ENCODE assay signal across 1 cellular context in the genomic region with DNA sequence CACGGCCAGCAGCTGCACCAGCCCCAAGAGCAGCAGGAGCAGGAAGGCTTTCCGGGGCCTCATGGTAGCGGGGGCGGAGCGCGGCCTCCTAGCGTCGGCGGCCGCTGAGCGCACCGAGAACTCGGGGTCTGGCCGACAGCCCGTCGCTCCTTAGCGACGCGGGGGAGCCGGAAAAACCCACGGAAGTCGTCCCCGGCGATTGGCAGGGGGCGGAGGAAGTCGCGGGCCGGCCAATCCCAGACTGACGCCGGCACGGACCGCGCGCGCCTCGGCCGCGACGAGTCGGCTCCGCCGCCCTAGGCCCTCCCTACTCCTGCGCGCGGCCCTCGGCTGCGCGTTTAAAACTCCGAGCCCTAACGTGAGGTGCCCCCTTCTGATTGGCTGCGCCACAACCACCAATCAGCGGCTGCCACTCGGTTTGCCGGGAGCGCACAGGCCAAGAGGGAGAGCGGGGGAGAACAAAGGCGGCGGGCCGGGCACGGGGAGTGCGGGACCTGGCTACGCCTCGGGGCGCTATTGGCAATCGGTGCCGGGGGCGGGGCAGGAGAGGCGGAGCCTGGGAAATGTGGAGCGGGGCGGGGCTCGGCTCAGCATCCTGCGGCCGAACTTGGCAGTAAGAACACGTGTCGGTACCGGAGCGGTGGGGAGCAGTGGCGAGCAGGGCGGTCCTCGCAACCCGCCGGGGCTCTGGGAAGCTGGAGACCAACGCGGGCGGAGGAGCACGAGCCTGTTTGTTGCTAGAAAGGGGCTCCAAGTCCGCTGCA.
TF ChIP-seq lines count a peak whose summit lies in the region.

A gene with protein sequence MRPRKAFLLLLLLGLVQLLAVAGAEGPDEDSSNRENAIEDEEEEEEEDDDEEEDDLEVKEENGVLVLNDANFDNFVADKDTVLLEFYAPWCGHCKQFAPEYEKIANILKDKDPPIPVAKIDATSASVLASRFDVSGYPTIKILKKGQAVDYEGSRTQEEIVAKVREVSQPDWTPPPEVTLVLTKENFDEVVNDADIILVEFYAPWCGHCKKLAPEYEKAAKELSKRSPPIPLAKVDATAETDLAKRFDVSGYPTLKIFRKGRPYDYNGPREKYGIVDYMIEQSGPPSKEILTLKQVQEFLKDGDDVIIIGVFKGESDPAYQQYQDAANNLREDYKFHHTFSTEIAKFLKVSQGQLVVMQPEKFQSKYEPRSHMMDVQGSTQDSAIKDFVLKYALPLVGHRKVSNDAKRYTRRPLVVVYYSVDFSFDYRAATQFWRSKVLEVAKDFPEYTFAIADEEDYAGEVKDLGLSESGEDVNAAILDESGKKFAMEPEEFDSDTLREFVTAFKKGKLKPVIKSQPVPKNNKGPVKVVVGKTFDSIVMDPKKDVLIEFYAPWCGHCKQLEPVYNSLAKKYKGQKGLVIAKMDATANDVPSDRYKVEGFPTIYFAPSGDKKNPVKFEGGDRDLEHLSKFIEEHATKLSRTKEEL (minus strand): TSS at position 160 of the 764 bp plus-strand sequence. CDS start 97 bp downstream, at position 63.

TF ChIP-seq in HepG2, 621 proteins besides CTCF, POLR2A, EP300 and RAD21 (continued from another document and continues in another):
- TF ChIP-seq, protein P1, sequence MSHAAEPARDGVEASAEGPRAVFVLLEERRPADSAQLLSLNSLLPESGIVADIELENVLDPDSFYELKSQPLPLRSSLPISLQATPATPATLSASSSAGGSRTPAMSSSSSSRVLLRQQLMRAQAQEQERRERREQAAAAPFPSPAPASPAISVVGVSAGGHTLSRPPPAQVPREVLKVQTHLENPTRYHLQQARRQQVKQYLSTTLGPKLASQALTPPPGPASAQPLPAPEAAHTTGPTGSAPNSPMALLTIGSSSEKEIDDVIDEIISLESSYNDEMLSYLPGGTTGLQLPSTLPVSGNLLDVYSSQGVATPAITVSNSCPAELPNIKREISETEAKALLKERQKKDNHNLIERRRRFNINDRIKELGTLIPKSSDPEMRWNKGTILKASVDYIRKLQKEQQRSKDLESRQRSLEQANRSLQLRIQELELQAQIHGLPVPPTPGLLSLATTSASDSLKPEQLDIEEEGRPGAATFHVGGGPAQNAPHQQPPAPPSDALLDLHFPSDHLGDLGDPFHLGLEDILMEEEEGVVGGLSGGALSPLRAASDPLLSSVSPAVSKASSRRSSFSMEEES (CRISPR knock-in tag; IDR thresholded peaks at IDR 0.05), result no peak
- TF ChIP-seq HNRNPUL1 (IDR thresholded peaks at IDR 0.05; ENCODE audit: low read depth, low read length), result peak; percentile 62; the same call in 1 of the 2 replicates
- TF ChIP-seq, protein P2, sequence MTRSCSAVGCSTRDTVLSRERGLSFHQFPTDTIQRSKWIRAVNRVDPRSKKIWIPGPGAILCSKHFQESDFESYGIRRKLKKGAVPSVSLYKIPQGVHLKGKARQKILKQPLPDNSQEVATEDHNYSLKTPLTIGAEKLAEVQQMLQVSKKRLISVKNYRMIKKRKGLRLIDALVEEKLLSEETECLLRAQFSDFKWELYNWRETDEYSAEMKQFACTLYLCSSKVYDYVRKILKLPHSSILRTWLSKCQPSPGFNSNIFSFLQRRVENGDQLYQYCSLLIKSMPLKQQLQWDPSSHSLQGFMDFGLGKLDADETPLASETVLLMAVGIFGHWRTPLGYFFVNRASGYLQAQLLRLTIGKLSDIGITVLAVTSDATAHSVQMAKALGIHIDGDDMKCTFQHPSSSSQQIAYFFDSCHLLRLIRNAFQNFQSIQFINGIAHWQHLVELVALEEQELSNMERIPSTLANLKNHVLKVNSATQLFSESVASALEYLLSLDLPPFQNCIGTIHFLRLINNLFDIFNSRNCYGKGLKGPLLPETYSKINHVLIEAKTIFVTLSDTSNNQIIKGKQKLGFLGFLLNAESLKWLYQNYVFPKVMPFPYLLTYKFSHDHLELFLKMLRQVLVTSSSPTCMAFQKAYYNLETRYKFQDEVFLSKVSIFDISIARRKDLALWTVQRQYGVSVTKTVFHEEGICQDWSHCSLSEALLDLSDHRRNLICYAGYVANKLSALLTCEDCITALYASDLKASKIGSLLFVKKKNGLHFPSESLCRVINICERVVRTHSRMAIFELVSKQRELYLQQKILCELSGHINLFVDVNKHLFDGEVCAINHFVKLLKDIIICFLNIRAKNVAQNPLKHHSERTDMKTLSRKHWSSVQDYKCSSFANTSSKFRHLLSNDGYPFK (CRISPR knock-in tag; IDR thresholded peaks at IDR 0.05; ENCODE audit: borderline replicate concordance), result peak; percentile 72; the same call in 1 of the 2 replicates
- TF ChIP-seq, protein P3, sequence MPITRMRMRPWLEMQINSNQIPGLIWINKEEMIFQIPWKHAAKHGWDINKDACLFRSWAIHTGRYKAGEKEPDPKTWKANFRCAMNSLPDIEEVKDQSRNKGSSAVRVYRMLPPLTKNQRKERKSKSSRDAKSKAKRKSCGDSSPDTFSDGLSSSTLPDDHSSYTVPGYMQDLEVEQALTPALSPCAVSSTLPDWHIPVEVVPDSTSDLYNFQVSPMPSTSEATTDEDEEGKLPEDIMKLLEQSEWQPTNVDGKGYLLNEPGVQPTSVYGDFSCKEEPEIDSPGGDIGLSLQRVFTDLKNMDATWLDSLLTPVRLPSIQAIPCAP (CRISPR knock-in tag; IDR thresholded peaks at IDR 0.05; ENCODE audit: low read depth), result no peak
- peak; percentile 69; the same call in 1 of the 2 replicates for TF ChIP-seq ZMAT3 (CRISPR knock-in tag; conservative IDR thresholded peaks at IDR 0.05)
- TF ChIP-seq TRIM24 (CRISPR knock-in tag; IDR thresholded peaks at IDR 0.05), result no peak
- TF ChIP-seq EHMT2 (IDR thresholded peaks at IDR 0.05; ENCODE audit: borderline replicate concordance, low read depth, low read length), result no peak
- TF ChIP-seq ZNF777 (CRISPR knock-in tag; IDR thresholded peaks at IDR 0.05), result peak; percentile 64; the same call in 1 of the 2 replicates
- TF ChIP-seq NFE2 (CRISPR knock-in tag; IDR thresholded peaks at IDR 0.05), result no peak
- peak; percentile 47; the same call in 1 of the 2 replicates for TF ChIP-seq FOXK1 (CRISPR knock-in tag; IDR thresholded peaks at IDR 0.05; ENCODE audit: borderline replicate concordance, low read depth)
- no peak for TF ChIP-seq FOXA1 (IDR thresholded peaks at IDR 0.05)
- no peak for TF ChIP-seq FOXA1 (CRISPR knock-in tag; IDR thresholded peaks at IDR 0.05)
- TF ChIP-seq ZNF558 (CRISPR knock-in tag; IDR thresholded peaks at IDR 0.05; ENCODE audit: borderline replicate concordance), result peak; percentile 65; the same call in 1 of the 2 replicates
- TF ChIP-seq GZF1 (CRISPR knock-in tag; IDR thresholded peaks at IDR 0.05), result no peak
- TF ChIP-seq NONO (IDR thresholded peaks at IDR 0.05), result no peak
- TF ChIP-seq NONO (CRISPR knock-in tag; conservative IDR thresholded peaks at IDR 0.05), result peak; percentile 86; the same call in 1 of the 2 replicates
- TF ChIP-seq ZNF292 (CRISPR knock-in tag; IDR thresholded peaks at IDR 0.05; ENCODE audit: borderline replicate concordance, low read depth), result peak; percentile 51; the same call in 1 of the 2 replicates
- peak; percentile 28; the same call in 1 of the 2 replicates for TF ChIP-seq ZNF235 (CRISPR knock-in tag; IDR thresholded peaks at IDR 0.05; ENCODE audit: borderline replicate concordance)
- TF ChIP-seq, protein P4, sequence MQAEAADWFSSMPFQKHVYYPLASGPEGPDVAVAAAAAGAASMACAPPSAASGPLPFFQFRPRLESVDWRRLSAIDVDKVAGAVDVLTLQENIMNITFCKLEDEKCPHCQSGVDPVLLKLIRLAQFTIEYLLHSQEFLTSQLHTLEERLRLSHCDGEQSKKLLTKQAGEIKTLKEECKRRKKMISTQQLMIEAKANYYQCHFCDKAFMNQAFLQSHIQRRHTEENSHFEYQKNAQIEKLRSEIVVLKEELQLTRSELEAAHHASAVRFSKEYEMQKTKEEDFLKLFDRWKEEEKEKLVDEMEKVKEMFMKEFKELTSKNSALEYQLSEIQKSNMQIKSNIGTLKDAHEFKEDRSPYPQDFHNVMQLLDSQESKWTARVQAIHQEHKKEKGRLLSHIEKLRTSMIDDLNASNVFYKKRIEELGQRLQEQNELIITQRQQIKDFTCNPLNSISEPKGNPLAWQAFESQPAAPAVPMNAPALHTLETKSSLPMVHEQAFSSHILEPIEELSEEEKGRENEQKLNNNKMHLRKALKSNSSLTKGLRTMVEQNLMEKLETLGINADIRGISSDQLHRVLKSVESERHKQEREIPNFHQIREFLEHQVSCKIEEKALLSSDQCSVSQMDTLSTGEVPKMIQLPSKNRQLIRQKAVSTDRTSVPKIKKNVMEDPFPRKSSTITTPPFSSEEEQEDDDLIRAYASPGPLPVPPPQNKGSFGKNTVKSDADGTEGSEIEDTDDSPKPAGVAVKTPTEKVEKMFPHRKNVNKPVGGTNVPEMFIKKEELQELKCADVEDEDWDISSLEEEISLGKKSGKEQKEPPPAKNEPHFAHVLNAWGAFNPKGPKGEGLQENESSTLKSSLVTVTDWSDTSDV (CRISPR knock-in tag; IDR thresholded peaks at IDR 0.05), result 0 out of 2 replicates have a peak, but pooled peaks have one; percentile 4
- TF ChIP-seq, protein P5, sequence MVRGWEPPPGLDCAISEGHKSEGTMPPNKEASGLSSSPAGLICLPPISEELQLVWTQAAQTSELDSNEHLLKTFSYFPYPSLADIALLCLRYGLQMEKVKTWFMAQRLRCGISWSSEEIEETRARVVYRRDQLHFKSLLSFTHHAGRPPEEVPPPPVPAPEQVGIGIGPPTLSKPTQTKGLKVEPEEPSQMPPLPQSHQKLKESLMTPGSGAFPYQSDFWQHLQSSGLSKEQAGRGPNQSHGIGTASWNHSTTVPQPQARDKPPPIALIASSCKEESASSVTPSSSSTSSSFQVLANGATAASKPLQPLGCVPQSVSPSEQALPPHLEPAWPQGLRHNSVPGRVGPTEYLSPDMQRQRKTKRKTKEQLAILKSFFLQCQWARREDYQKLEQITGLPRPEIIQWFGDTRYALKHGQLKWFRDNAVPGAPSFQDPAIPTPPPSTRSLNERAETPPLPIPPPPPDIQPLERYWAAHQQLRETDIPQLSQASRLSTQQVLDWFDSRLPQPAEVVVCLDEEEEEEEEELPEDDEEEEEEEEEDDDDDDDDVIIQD (CRISPR knock-in tag; IDR thresholded peaks at IDR 0.05; ENCODE audit: low read depth), result peak; percentile 65; the same call in 1 of the 2 replicates
- TF ChIP-seq ZNF570 (CRISPR knock-in tag; IDR thresholded peaks at IDR 0.05; ENCODE audit: borderline replicate concordance), result no peak
- peak; percentile 14; the same call in 1 of the 2 replicates for TF ChIP-seq SRY (CRISPR knock-in tag; IDR thresholded peaks at IDR 0.05)
- TF ChIP-seq ZBTB42 (CRISPR knock-in tag; IDR thresholded peaks at IDR 0.05), result peak; percentile 64
- TF ChIP-seq ZNF543 (CRISPR knock-in tag; IDR thresholded peaks at IDR 0.05), result peak; percentile 59; the same call in 1 of the 2 replicates
- TF ChIP-seq SUZ12 (IDR thresholded peaks at IDR 0.05; ENCODE audit: low read depth, low read length), result no peak
- TF ChIP-seq, protein P6, sequence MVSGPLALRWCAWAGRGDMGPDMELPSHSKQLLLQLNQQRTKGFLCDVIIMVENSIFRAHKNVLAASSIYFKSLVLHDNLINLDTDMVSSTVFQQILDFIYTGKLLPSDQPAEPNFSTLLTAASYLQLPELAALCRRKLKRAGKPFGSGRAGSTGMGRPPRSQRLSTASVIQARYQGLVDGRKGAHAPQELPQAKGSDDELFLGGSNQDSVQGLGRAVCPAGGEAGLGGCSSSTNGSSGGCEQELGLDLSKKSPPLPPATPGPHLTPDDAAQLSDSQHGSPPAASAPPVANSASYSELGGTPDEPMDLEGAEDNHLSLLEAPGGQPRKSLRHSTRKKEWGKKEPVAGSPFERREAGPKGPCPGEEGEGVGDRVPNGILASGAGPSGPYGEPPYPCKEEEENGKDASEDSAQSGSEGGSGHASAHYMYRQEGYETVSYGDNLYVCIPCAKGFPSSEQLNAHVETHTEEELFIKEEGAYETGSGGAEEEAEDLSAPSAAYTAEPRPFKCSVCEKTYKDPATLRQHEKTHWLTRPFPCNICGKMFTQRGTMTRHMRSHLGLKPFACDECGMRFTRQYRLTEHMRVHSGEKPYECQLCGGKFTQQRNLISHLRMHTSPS (CRISPR knock-in tag; IDR thresholded peaks at IDR 0.05; ENCODE audit: low read depth), result no peak
- TF ChIP-seq, protein P7, sequence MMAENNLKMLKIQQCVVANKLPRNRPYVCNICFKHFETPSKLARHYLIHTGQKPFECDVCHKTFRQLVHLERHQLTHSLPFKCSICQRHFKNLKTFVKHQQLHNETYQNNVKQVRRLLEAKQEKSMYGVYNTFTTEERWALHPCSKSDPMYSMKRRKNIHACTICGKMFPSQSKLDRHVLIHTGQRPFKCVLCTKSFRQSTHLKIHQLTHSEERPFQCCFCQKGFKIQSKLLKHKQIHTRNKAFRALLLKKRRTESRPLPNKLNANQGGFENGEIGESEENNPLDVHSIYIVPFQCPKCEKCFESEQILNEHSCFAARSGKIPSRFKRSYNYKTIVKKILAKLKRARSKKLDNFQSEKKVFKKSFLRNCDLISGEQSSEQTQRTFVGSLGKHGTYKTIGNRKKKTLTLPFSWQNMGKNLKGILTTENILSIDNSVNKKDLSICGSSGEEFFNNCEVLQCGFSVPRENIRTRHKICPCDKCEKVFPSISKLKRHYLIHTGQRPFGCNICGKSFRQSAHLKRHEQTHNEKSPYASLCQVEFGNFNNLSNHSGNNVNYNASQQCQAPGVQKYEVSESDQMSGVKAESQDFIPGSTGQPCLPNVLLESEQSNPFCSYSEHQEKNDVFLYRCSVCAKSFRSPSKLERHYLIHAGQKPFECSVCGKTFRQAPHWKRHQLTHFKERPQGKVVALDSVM (CRISPR knock-in tag; IDR thresholded peaks at IDR 0.05), result peak; percentile 73
- peak; percentile 90; the same call in 1 of the 2 replicates for TF ChIP-seq ARNT2 (CRISPR knock-in tag; IDR thresholded peaks at IDR 0.05; ENCODE audit: low read depth)
- peak; percentile 85; the same call in 1 of the 2 replicates for TF ChIP-seq ZZZ3 (CRISPR knock-in tag; IDR thresholded peaks at IDR 0.05; ENCODE audit: borderline replicate concordance)
- peak; percentile 98 for TF ChIP-seq DR1 (CRISPR knock-in tag; IDR thresholded peaks at IDR 0.05)
- peak; percentile 80 for TF ChIP-seq ZNF547 (CRISPR knock-in tag; IDR thresholded peaks at IDR 0.05)
- no peak for TF ChIP-seq SMARCC2 (IDR thresholded peaks at IDR 0.05)
- TF ChIP-seq, protein P8, sequence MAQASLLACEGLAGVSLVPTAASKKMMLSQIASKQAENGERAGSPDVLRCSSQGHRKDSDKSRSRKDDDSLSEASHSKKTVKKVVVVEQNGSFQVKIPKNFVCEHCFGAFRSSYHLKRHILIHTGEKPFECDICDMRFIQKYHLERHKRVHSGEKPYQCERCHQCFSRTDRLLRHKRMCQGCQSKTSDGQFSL (CRISPR knock-in tag; IDR thresholded peaks at IDR 0.05), result 0 out of 2 replicates have a peak, but pooled peaks have one; percentile 26
- TF ChIP-seq MLLT10 (CRISPR knock-in tag; IDR thresholded peaks at IDR 0.05), result no peak
- TF ChIP-seq ZNF598 (CRISPR knock-in tag; IDR thresholded peaks at IDR 0.05; ENCODE audit: borderline replicate concordance), result peak; percentile 50; the same call in 1 of the 2 replicates
- peak; percentile 23; the same call in 1 of the 2 replicates for TF ChIP-seq FOXA3 (CRISPR knock-in tag; IDR thresholded peaks at IDR 0.05)
- no peak for TF ChIP-seq EEA1 (CRISPR knock-in tag; IDR thresholded peaks at IDR 0.05; ENCODE audit: borderline replicate concordance)
- no peak for TF ChIP-seq ZNF615 (CRISPR knock-in tag; IDR thresholded peaks at IDR 0.05; ENCODE audit: borderline replicate concordance)
